8 cellular contexts compared by ENCODE assay signal in genomic region chr22:45503816-45504702, GRCh38. TPM values are rescaled to one million over a fixed set of nuclear protein-coding genes. Genes with fewer than 3 reads are reported as not detected.
A peak's percentile ranks its signal among the peaks of the same experiment; 100 is the strongest.
DNase-seq lines count a peak whose midpoint lies in the region; ATAC-seq, FAIRE-seq and TF ChIP-seq lines count a peak whose summit lies in the region.

No MANE protein-coding gene starts in this region.

- CTCF ChIA-PET in A549 (lab: Yijun Ruan, JAX): no interaction called here

- H3K9me3 ChIP-seq in A549: no peaks in the 10 kb centered on the region
- H3K9me3 ChIP-seq in mesodermal cell (ENCODE audit: control insufficient read depth, low read length): no peaks in the 10 kb centered on the region

- H3K36me3 ChIP-seq in mesodermal cell (ENCODE audit: control insufficient read depth, insufficient read depth, low read length): peaks cover 20% of the 10 kb centered on the region

- POLR2A ChIA-PET in A549 (lab: Yijun Ruan, JAX): no interaction called here

- peak overlapping the region; percentile 97 for H3K4me2 ChIP-seq in A549

- H3K27ac ChIP-seq in A549 (peak overlapping the region in 1 of 2 experiments; percentile 98; a peak in 2 of 6 replicates), caudate nucleus (ENCODE audit: low read depth, low read length) (peak overlapping the region; percentile 59), mesodermal cell (ENCODE audit: low read depth, low read length, severe bottlenecking) (peak overlapping the region; percentile 86)

- FAIRE-seq in A549 (lab: Jason Lieb, UNC): no peak

- no peak for DNase-seq in A549 (ENCODE audit: low read depth in 1 of 2, low spot score in 1 of 2)
- DNase-seq in HuH-7.5 (ENCODE audit: low spot score): peak; percentile 52
- no peak for DNase-seq in caudate nucleus (lab: John Stamatoyannopoulos, UW)
- DNase-seq in nucleus accumbens (lab: John Stamatoyannopoulos, UW): no peak
- no peak for DNase-seq in kidney tubule cell (ENCODE audit: low spot score)
- no peak for DNase-seq in NCI-H2081 treated with DMSO at 0.1 percent for 48 hours (lab: John Stamatoyannopoulos, UW)

- no peak for TF ChIP-seq EP300 in A549 (IDR thresholded peaks at IDR 0.05)

- ATAC-seq in A549: no peak
- no peak for ATAC-seq in GM19023 (IDR thresholded peaks at IDR 0.05; ENCODE audit: unreplicated experiment)

- no peak for TF ChIP-seq POLR2A in A549 (IDR thresholded peaks at IDR 0.05; ENCODE audit: low read length)

- H3K4me3 ChIP-seq in A549 (peak overlapping the region; percentile 76; the same call in 2 of the 3 replicates), mesodermal cell (ENCODE audit: extremely low read depth, insufficient read depth, low read length, poor library complexity, severe bottlenecking) (peak overlapping the region; percentile 80)

- 82% methylated on average over 21 of the region's 28 CpGs for WGBS in A549 (ENCODE audit: missing lambda C conversion rate)
- 1 to 2% methylated on average over 15 to 21 of the region's 28 CpGs for WGBS in mesodermal cell (ENCODE audit: insufficient coverage in 2 of 2), 2 experiments

- TF ChIP-seq RAD21 in A549 (conservative IDR thresholded peaks at IDR 0.05 in 1 of 2, IDR thresholded peaks at IDR 0.05 in 1 of 2): no peak

- H3K4me1 ChIP-seq in A549: peaks cover 14% of the 10 kb centered on the region; the same call in 2 of the 3 replicates
- H3K4me1 ChIP-seq in mesodermal cell (ENCODE audit: control insufficient read depth, insufficient read depth, low read length, poor library complexity, severe bottlenecking): peaks cover 20% of the 10 kb centered on the region

- TF ChIP-seq CTCF in A549 (IDR thresholded peaks at IDR 0.05): no peak

TF ChIP-seq in A549, 52 proteins besides CTCF, POLR2A, EP300 and RAD21:
- TF ChIP-seq JUN (IDR thresholded peaks at IDR 0.05) (no peak), EHF (CRISPR knock-in tag; IDR thresholded peaks at IDR 0.05) (no peak), ZFP36 (IDR thresholded peaks at IDR 0.05; ENCODE audit: borderline replicate concordance, partially characterized antibody) (no peak), ZSCAN20 (CRISPR knock-in tag; IDR thresholded peaks at IDR 0.05) (no peak), MAX (IDR thresholded peaks at IDR 0.05) (no peak), NFE2L2 (conservative IDR thresholded peaks at IDR 0.05; ENCODE audit: low read length) (no peak), E2F6 (IDR thresholded peaks at IDR 0.05; ENCODE audit: borderline replicate concordance, low read depth) (no peak)
TF ChIP-seq in A549: peak in this region for 0.

RNA-seq across cellular contexts. Expression of gene FBLN1, which starts 1.4 kb away (rescaled TPM):
- polyA plus RNA-seq in A549 (2011; rRNA removed) (18.2 and 20.0 TPM in 2 replicates), A549 (2017; fragmentation: RNase III; extraction: RNeasy Plus Mini Kit Qiagen cat#74134 plus additional on column Dnase treatment) (31.0 to 34.4 TPM (median 32.7 TPM) in 3 replicates)
- 28.9 and 37.7 TPM in 2 replicates for polyA plus RNA-seq in A549 (2012; cell fraction: cytosol; rRNA removed)
- 60.5 and 67.1 TPM in 2 replicates for polyA plus RNA-seq in A549 (2012; cell fraction: nucleus; rRNA removed)
- polyA minus RNA-seq in A549 (2011; rRNA and poly(A)+ RNA removed): 16.9 and 22.5 TPM in 2 replicates
- polyA plus RNA-seq in mesodermal cell (2013, experiment 1 of 2): 489 TPM
- 428 TPM for polyA plus RNA-seq in mesodermal cell (2013, experiment 2 of 2)
